ENCODE assay signal across 8 cellular contexts in genomic region chr3:4474683-4475490, GRCh38. TPM values are rescaled to one million over a fixed set of nuclear protein-coding genes. Genes with fewer than 3 reads are reported as not detected.
DNase-seq lines count a peak whose midpoint lies in the region; ATAC-seq and TF ChIP-seq lines count a peak whose summit lies in the region.

No MANE protein-coding gene starts in this region.

- H3K27ac ChIP-seq in PC-9 (peak overlapping the region; percentile 29; the same call in 1 of the 2 replicates), osteoblast (ENCODE audit: low read depth, low read length) (no peak overlapping the region)

- H3K4me3 ChIP-seq in PC-9 (no peak overlapping the region), osteoblast (ENCODE audit: insufficient read depth, low read length) (no peak overlapping the region)

- no peaks in the 10 kb centered on the region for H3K9me3 ChIP-seq in PC-9 (ENCODE audit: insufficient read depth, low read depth)
- H3K9me3 ChIP-seq in osteoblast (ENCODE audit: low read depth, low read length), result no peaks in the 10 kb centered on the region

- H3K4me1 ChIP-seq in PC-9 (replicated peaks; ENCODE audit: insufficient read depth), result no peaks in the 10 kb centered on the region; the same call in 1 of the 2 replicates
- H3K4me1 ChIP-seq in osteoblast (ENCODE audit: insufficient read depth, low read length), result peaks cover 9% of the 10 kb centered on the region

- H3K27me3 ChIP-seq in PC-9 (ENCODE audit: insufficient read depth, low read depth) (no peaks in the 10 kb centered on the region), osteoblast (ENCODE audit: insufficient read depth, low read length) (peaks cover 32% of the 10 kb centered on the region)

- CTCF ChIA-PET in PC-9 (lab: Charles Lee), result no interaction called here

- DNase-seq in PC-9 (peak; percentile 42 to 70), ecto neural progenitor cell (ENCODE audit: low spot score) (peak; percentile 48), osteoblast (ENCODE audit: insufficient read length, low spot score, missing footprints) (peak; percentile 90), NCI-H2029 (lab: John Stamatoyannopoulos, UW) (no peak), DMS79 (lab: John Stamatoyannopoulos, UW) (no peak)

- ATAC-seq in GM18511 (IDR thresholded peaks at IDR 0.05; ENCODE audit: unreplicated experiment) (peak; percentile 73), HG02623 (IDR thresholded peaks at IDR 0.05; ENCODE audit: unreplicated experiment) (peak; percentile 66), HG02970 (IDR thresholded peaks at IDR 0.05; ENCODE audit: low FRiP score, unreplicated experiment) (no peak)

- no peaks in the 10 kb centered on the region for H3K9me2 ChIP-seq in PC-9 (ENCODE audit: insufficient read depth)

- POLR2A ChIA-PET in PC-9 (lab: Charles Lee; ENCODE audit: unreplicated experiment), result interaction anchor here (0.6 to 0.7 kb wide), 2 partner anchors 54 to 108 kb away, joined by 3 to 4 read pairs; no protein-coding TSS in a partner anchor

- no peaks in the 10 kb centered on the region for H3F3A ChIP-seq in PC-9 (ENCODE audit: insufficient read depth, low read depth)

- H3K79me2 ChIP-seq in PC-9 (ENCODE audit: low read depth) (no peaks in the 10 kb centered on the region), osteoblast (ENCODE audit: insufficient read depth, low read length) (no peaks in the 10 kb centered on the region)

- H3K36me3 ChIP-seq in PC-9 (ENCODE audit: low read depth) (no peaks in the 10 kb centered on the region), osteoblast (ENCODE audit: insufficient read depth, low read length) (no peaks in the 10 kb centered on the region)

- no peaks in the 10 kb centered on the region for H4K20me1 ChIP-seq in PC-9 (ENCODE audit: insufficient read depth)
- no peaks in the 10 kb centered on the region for H4K20me1 ChIP-seq in osteoblast (ENCODE audit: insufficient read depth, low read length)

- H3K4me2 ChIP-seq in PC-9 (no peak overlapping the region), osteoblast (ENCODE audit: insufficient read depth, low read length) (peak overlapping the region; percentile 50)

- BruUV-seq in PC-9 (replicated peaks; lab: Mats Ljungman, UMichigan), result no TSS peak

- TF ChIP-seq CTCF in PC-9 (conservative IDR thresholded peaks at IDR 0.05) (no peak), osteoblast (IDR thresholded peaks at IDR 0.05; ENCODE audit: extremely low read depth, low read depth, low read length) (no peak)

- no peak overlapping the region for H2AFZ ChIP-seq in PC-9
- H2AFZ ChIP-seq in osteoblast (ENCODE audit: low read length), result peak overlapping the region; percentile 70

- intact Hi-C loops in PC-9 (cut with micrococcal nuclease; ENCODE audit: unreplicated experiment), result no loop called here

RNA-seq across cellular contexts. Expression of gene SUMF1, which starts 7.8 kb away (rescaled TPM):
- total RNA-seq in PC-9 (2021) (41.6 and 50.9 TPM in 2 replicates), osteoblast (94.5 and 99.6 TPM in 2 replicates)

RNA-seq across cellular contexts. Expression of gene ITPR1, which starts 18.3 kb away (rescaled TPM):
- total RNA-seq in PC-9 (2021) (10.4 and 11.3 TPM in 2 replicates), osteoblast (16.6 and 19.7 TPM in 2 replicates)

Comparison
In these comparisons a context has a peak if more than half of its experiments do, and no peak if none do; other contexts are left out.
1. DNase-seq: peak in PC-9 (2 of 2), ecto neural progenitor cell (single experiment) and osteoblast (single experiment); none in NCI-H2029 (single experiment) and DMS79 (single experiment).